18 cellular contexts compared by ENCODE assay signal in genomic region chr2:113899166-113899565, GRCh38. TPM values are rescaled to one million over a fixed set of nuclear protein-coding genes. Genes with fewer than 3 reads are reported as not detected.
DNase-seq lines count a peak whose midpoint lies in the region; ATAC-seq and TF ChIP-seq lines count a peak whose summit lies in the region.
"Had no signal": no experiment of that assay in that cellular context is flagged by ENCODE, and none has a peak within 500 bp of the region (broad histone marks: within the 10 kb centered on the region; RNA-seq: fewer than 3 reads in every experiment).

No MANE protein-coding gene starts in this region.

- H3K36me3 Mint-ChIP-seq in activated T-cell treated with anti-CD3 and anti-CD28 coated beads, Interleukin-2, amount 50 U/mL, for 72 hours (ENCODE audit: insufficient read depth in 2 of 2), result peaks cover 6 to 22% of the 10 kb centered on the region in 2 donors
- peaks cover 44% of the 10 kb centered on the region for H3K36me3 Mint-ChIP-seq in central memory CD8-positive, alpha-beta T cell (ENCODE audit: insufficient read depth)
- H3K36me3 Mint-ChIP-seq in stimulated activated memory B cell treated with anti-CD40 and anti-IgM and Interleukin-4, amounts not matched to agents 10 μg/mL and 1 μg/mL and 100 μg/mL, for 72 hours, result peaks cover 54% of the 10 kb centered on the region

- no peaks in the 10 kb centered on the region for H3K9me2 ChIP-seq in OCI-LY1 (ENCODE audit: low read depth, low read length)

- peaks cover 100% of the 10 kb centered on the region for H3K79me2 ChIP-seq in OCI-LY1 (ENCODE audit: insufficient read depth, low read length)

- no peaks in the 10 kb centered on the region for H3K27me3 ChIP-seq in OCI-LY1 (ENCODE audit: insufficient read depth, low read length)
- H3K27me3 ChIP-seq: heart left ventricle, right atrium auricular region, vagina had no signal

- peak overlapping the region; percentile 94 for H3K27ac Mint-ChIP-seq in activated T-cell treated with anti-CD3 and anti-CD28 coated beads, Interleukin-2, amount 50 U/mL, for 72 hours
- peak overlapping the region; percentile 58 for H3K27ac Mint-ChIP-seq in central memory CD8-positive, alpha-beta T cell (ENCODE audit: low read depth)
- peak overlapping the region; percentile 56 for H3K27ac Mint-ChIP-seq in stimulated activated memory B cell treated with anti-CD40 and anti-IgM and Interleukin-4, amounts not matched to agents 10 μg/mL and 1 μg/mL and 100 μg/mL, for 72 hours
- H3K27ac Mint-ChIP-seq: brain had no signal

- H3K27ac ChIP-seq in OCI-LY1 (ENCODE audit: low read depth, low read length, poor library complexity, severe bottlenecking), result no peak overlapping the region
- H3K27ac ChIP-seq: heart left ventricle, right atrium auricular region, vagina had no signal

- H3K4me3 Mint-ChIP-seq in activated T-cell treated with anti-CD3 and anti-CD28 coated beads, Interleukin-2, amount 50 U/mL, for 72 hours, result peak overlapping the region; percentile 3 to 79
- H3K4me3 Mint-ChIP-seq in central memory CD8-positive, alpha-beta T cell, result peak overlapping the region; percentile 52
- peak overlapping the region; percentile 13 for H3K4me3 Mint-ChIP-seq in stimulated activated memory B cell treated with anti-CD40 and anti-IgM and Interleukin-4, amounts not matched to agents 10 μg/mL and 1 μg/mL and 100 μg/mL, for 72 hours
- H3K4me3 Mint-ChIP-seq: brain had no signal

- no peak for DNase-seq in activated T-cell treated with anti-CD3 and anti-CD28 coated beads, Interleukin-2, amount 50 U/mL, for 72 hours
- no peak for DNase-seq in activated T-cell treated with anti-CD3 and anti-CD28 coated beads, Interleukin-2, amount 50 U/mL, for 48 hours
- no peak for DNase-seq in central memory CD8-positive, alpha-beta T cell (ENCODE audit: low spot score in 2 of 2)
- DNase-seq in NCI-H446 treated with DMSO at 0.1 percent for 48 hours (lab: John Stamatoyannopoulos, UW), result no peak
- DNase-seq in effector CD8-positive, alpha-beta T cell (lab: John Stamatoyannopoulos, UW), result no peak
- DNase-seq in activated CD8-positive, alpha-beta memory T cell treated with anti-CD3 and anti-CD28 coated beads, Interleukin-2, amount 50 U/mL, for 4 hours, result no peak
- DNase-seq: HCEC 1CT; heart left ventricle; islet precursor cell; NCI-H146; NCI-H345; NK-92 treated with Interleukin-12 subunit alpha and Interleukin-12 subunit beta, amount 100 ng/mL, for 24 hours had no signal

- H3K36me3 ChIP-seq in OCI-LY1 (ENCODE audit: insufficient read depth, low read length), result peaks cover 75% of the 10 kb centered on the region
- H3K36me3 ChIP-seq: right atrium auricular region, vagina had no signal

- peaks cover 92% of the 10 kb centered on the region for H3K4me1 ChIP-seq in OCI-LY1 (ENCODE audit: insufficient read depth, low read length, severe bottlenecking)

- no peak overlapping the region for H2AFZ ChIP-seq in OCI-LY1 (ENCODE audit: low read length)

- no peak overlapping the region; the same call in 1 of the 2 replicates for H3K9ac ChIP-seq in OCI-LY1 (ENCODE audit: low read length)

- peaks cover 2% of the 10 kb centered on the region; the same call in 1 of the 2 replicates for H3K9me3 ChIP-seq in OCI-LY1 (ENCODE audit: low read length)
- H3K9me3 ChIP-seq: heart left ventricle, right atrium auricular region, vagina had no signal

- TF ChIP-seq CTCF in OCI-LY1 (IDR thresholded peaks at IDR 0.05; ENCODE audit: low read length), result no peak

- H3K27me3 Mint-ChIP-seq in activated T-cell treated with anti-CD3 and anti-CD28 coated beads, Interleukin-2, amount 50 U/mL, for 72 hours (ENCODE audit: low read depth), result no peaks in the 10 kb centered on the region
- H3K27me3 Mint-ChIP-seq in central memory CD8-positive, alpha-beta T cell, result no peaks in the 10 kb centered on the region
- H3K27me3 Mint-ChIP-seq in stimulated activated memory B cell treated with anti-CD40 and anti-IgM and Interleukin-4, amounts not matched to agents 10 μg/mL and 1 μg/mL and 100 μg/mL, for 72 hours, result no peaks in the 10 kb centered on the region
- H3K27me3 Mint-ChIP-seq: brain had no signal

- no peaks in the 10 kb centered on the region for H3K9me3 Mint-ChIP-seq in activated T-cell treated with anti-CD3 and anti-CD28 coated beads, Interleukin-2, amount 50 U/mL, for 72 hours
- H3K9me3 Mint-ChIP-seq in central memory CD8-positive, alpha-beta T cell, result no peaks in the 10 kb centered on the region
- no peaks in the 10 kb centered on the region for H3K9me3 Mint-ChIP-seq in stimulated activated memory B cell treated with anti-CD40 and anti-IgM and Interleukin-4, amounts not matched to agents 10 μg/mL and 1 μg/mL and 100 μg/mL, for 72 hours

- H4K20me1 ChIP-seq in OCI-LY1 (ENCODE audit: insufficient read depth, low read length), result peaks cover 6% of the 10 kb centered on the region; the same call in 1 of the 2 replicates

- no peaks in the 10 kb centered on the region; the same call in 1 of the 2 replicates for H3F3A ChIP-seq in OCI-LY1 (ENCODE audit: insufficient read depth, low read length)

- H3K4me1 Mint-ChIP-seq in activated T-cell treated with anti-CD3 and anti-CD28 coated beads, Interleukin-2, amount 50 U/mL, for 72 hours (ENCODE audit: low read depth), result peaks cover 98% of the 10 kb centered on the region
- peaks cover 89% of the 10 kb centered on the region for H3K4me1 Mint-ChIP-seq in central memory CD8-positive, alpha-beta T cell
- peaks cover 96% of the 10 kb centered on the region for H3K4me1 Mint-ChIP-seq in stimulated activated memory B cell treated with anti-CD40 and anti-IgM and Interleukin-4, amounts not matched to agents 10 μg/mL and 1 μg/mL and 100 μg/mL, for 72 hours

- no peak for ATAC-seq in activated T-cell treated with anti-CD3 and anti-CD28 coated beads, Interleukin-2, amount 50 U/mL, for 72 hours (replicated peaks in 1 of 2)
- no peak for ATAC-seq in central memory CD8-positive, alpha-beta T cell (replicated peaks; ENCODE audit: extremely low read depth, poor library complexity, severe bottlenecking)
- no peak for ATAC-seq in stimulated activated memory B cell treated with anti-CD40 and anti-IgM and Interleukin-4, amounts not matched to agents 10 μg/mL and 1 μg/mL and 100 μg/mL, for 72 hours
- ATAC-seq: heart left ventricle, Right ventricle myocardium inferior had no signal

- H3K4me3 ChIP-seq in OCI-LY1 (ENCODE audit: low read depth, low read length, poor library complexity, severe bottlenecking), result peak overlapping the region; percentile 0
- H3K4me3 ChIP-seq: heart left ventricle, right atrium auricular region, vagina had no signal

- H3K4me2 ChIP-seq in OCI-LY1 (ENCODE audit: low read length), result peak overlapping the region; percentile 15; the same call in 1 of the 2 replicates

RNA-seq across cellular contexts. Expression of gene ACTR3, which starts 9.3 kb away (rescaled TPM):
- total RNA-seq in activated T-cell treated with anti-CD3 and anti-CD28 coated beads, Interleukin-2, amount 50 U/mL, for 72 hours, result 100 to 1,000 TPM; 490 to 497 TPM
